1 cellular context compared by ENCODE assay signal in the genomic region with DNA sequence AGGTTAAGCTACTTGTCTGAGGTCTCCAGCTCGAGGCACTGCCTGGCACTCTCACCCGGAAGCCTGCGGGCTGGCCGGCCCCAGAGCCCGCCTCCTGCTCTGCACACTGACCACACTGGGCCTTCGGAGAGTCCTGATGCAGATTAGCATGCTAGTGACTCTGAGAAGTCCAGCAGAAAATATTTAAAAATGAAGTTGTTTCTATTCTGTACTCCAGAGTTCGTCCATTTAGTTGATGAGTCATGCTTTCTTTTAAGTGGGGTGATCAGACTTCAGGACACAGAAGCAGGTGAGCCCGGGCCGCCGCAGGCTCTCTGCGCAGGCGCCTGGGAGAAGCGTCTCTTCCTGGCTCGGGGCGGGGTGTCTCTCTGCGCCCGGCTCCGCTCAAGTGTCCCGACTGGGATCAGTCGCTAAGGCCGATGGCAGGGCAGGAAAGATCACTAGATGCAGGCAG.
TF ChIP-seq lines count a peak whose summit lies in the region.

No MANE protein-coding gene starts in this region.

TF ChIP-seq in K562, 482 proteins besides CTCF, POLR2A, EP300 and RAD21 (continued from another document):
- TF ChIP-seq ATF3 (IDR thresholded peaks at IDR 0.05) (peak; percentile 47), ATF3 (CRISPR knock-in tag; conservative IDR thresholded peaks at IDR 0.05) (no peak), ZNF316 (IDR thresholded peaks at IDR 0.05) (peak; percentile 58), NRF1 (conservative IDR thresholded peaks at IDR 0.05 in 1 of 2, IDR thresholded peaks at IDR 0.05 in 1 of 2) (peak; percentile 91), ZBTB49 (CRISPR knock-in tag; IDR thresholded peaks at IDR 0.05; ENCODE audit: borderline replicate concordance) (no peak), FOSL1 (tag; conservative IDR thresholded peaks at IDR 0.05) (peak; percentile 36; the same call in 1 of the 2 replicates), ZFP30 (CRISPR knock-in tag; IDR thresholded peaks at IDR 0.05; ENCODE audit: borderline replicate concordance) (no peak), ELF1 (tag; IDR thresholded peaks at IDR 0.05) (peak; percentile 47), MAFG (tag; conservative IDR thresholded peaks at IDR 0.05) (0 out of 2 replicates have a peak, but pooled peaks have one; percentile 39)
